Comparison of ENCODE assay signal across 1 cellular context in the genomic region with DNA sequence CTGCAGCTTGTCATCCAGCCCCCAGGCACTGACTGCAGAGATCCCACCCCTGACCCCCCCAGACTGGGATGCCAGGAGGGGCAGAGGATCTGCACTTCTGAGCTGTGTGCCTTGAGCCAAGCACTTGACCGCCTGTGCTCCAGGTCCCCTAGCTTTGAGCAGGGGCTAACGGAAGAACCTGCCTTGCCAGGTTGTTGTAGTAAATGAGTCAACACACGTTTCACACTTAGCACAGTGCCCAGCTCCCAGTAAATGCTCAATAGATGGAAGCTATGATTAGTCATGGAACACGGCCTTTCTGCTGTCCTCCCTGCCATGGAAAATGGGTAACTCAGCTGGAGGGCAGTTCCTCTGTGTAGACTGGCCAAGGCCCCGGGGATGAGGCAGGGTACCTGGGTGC.
TF ChIP-seq lines count a peak whose summit lies in the region.

No MANE protein-coding gene starts in this region.

TF ChIP-seq in IMR-90, 13 proteins besides CTCF, POLR2A, EP300 and RAD21:
- TF ChIP-seq BHLHE40 (IDR thresholded peaks at IDR 0.05; ENCODE audit: low read depth, low read length) (0 out of 2 replicates have a peak, but pooled peaks have one; percentile 7), NFE2L2 (IDR thresholded peaks at IDR 0.05; ENCODE audit: low read depth, low read length) (no peak)
